ENCODE assay signal across 8 cellular contexts in the genomic region with DNA sequence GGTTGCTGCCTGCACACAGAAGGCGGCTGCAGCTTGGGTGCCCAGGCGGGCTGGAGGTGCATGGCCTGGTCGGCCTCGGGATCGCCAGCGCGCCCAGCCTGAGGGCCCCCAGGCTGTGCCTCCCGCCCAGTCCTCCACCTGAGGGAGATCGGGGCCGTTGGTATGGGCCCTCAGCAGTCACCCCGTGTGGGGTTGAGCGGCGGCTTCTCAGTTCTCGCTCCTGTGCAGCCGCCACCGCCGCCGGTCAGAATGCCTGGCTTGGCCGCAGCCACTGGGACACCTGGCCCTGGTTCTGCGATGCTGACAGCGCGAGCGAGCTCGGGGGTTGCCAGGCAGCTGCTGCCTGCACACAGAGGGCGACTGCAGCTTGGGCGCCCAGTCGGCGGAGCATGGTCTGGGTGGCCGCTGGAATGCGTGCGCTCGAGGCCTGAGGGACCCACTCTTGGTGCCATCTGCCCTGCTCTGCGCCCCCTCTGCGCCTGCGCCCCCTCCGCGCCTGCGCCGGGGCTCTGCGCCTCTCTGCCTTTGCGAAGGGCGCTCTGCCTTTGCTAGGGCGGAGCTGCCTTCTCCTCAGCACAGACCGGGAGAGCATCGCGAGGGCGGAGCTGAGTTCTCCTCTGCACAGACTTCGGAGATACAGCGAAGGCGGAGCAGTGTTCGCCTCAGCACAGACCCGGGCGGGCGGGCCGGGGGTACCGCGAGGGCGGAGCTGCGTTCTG.
DNase-seq lines count a peak whose midpoint lies in the region; TF ChIP-seq lines count a peak whose summit lies in the region.
"Not testable (repeated sequence)": the region's sequence is repeated elsewhere in the genome, so short reads cannot be mapped to it uniquely, and the experiment has no call there.

No MANE protein-coding gene starts in this region.

- not testable (repeated sequence) for H3K36me3 Mint-ChIP-seq in activated CD4-positive, alpha-beta T cell treated with anti-CD3 and anti-CD28 coated beads, Interleukin-2, amount 10 ng/mL, durations not matched to agents 24 days and 14 days (ENCODE audit: low read depth)

- intact Hi-C loops in activated CD4-positive, alpha-beta T cell treated with anti-CD3 and anti-CD28 coated beads, Interleukin-2, amount 10 ng/mL, durations not matched to agents 24 days and 14 days (cut with micrococcal nuclease); breast epithelium (cut with DNase I; ENCODE audit: low total_unique reads): not testable (repeated sequence)

- not testable (repeated sequence) for TF ChIP-seq CTCF in GM12865 (IDR thresholded peaks at IDR 0.05; ENCODE audit: insufficient read depth, low read depth, low read length, missing control alignments); breast epithelium (IDR thresholded peaks at IDR 0.05)

- peak overlapping the region; percentile 68 for H3K4me3 Mint-ChIP-seq in activated CD4-positive, alpha-beta T cell treated with anti-CD3 and anti-CD28 coated beads, Interleukin-2, amount 10 ng/mL, durations not matched to agents 24 days and 14 days

- not testable (repeated sequence) for H3K36me3 ChIP-seq in breast epithelium; iPS DF 6.9 (ENCODE audit: control insufficient read depth, insufficient read depth, low read length)

- no CpG with 5 or more reads among the region's 59 CpGs for WGBS in iPS DF 6.9 (ENCODE audit: insufficient coverage, insufficient read length)

- H3K27ac ChIP-seq in breast epithelium, result peak overlapping the region in 1 of 2 donors; percentile 43
- H3K27ac ChIP-seq in iPS DF 6.9 (ENCODE audit: low read length), result not testable (repeated sequence)

- not testable (repeated sequence) for TF ChIP-seq POLR2A in breast epithelium (IDR thresholded peaks at IDR 0.05)

- peak overlapping the region; percentile 34 for H3K27ac Mint-ChIP-seq in activated CD4-positive, alpha-beta T cell treated with anti-CD3 and anti-CD28 coated beads, Interleukin-2, amount 10 ng/mL, durations not matched to agents 24 days and 14 days

- not testable (repeated sequence) for H3K27me3 Mint-ChIP-seq in activated CD4-positive, alpha-beta T cell treated with anti-CD3 and anti-CD28 coated beads, Interleukin-2, amount 10 ng/mL, durations not matched to agents 24 days and 14 days

- not testable (repeated sequence) for H3K4me1 ChIP-seq in breast epithelium; iPS DF 6.9 (ENCODE audit: control insufficient read depth, insufficient read depth, low read length)

- DNase-seq in GM12865 (ENCODE audit: low read depth), result peak; percentile 91
- peak; percentile 80 for DNase-seq in H4 (ENCODE audit: low spot score)
- peak; percentile 75 for DNase-seq in HT1080 (ENCODE audit: low read depth)
- peak; percentile 95 for DNase-seq in activated CD4-positive, alpha-beta T cell treated with anti-CD3 and anti-CD28 coated beads, Interleukin-2, amount 10 ng/mL, durations not matched to agents 24 days and 14 days
- peak; percentile 62 to 69 for DNase-seq in breast epithelium (ENCODE audit: low spot score in 2 of 2)
- not testable (repeated sequence) for DNase-seq in iPS DF 6.9 (ENCODE audit: low read depth, low spot score)
- DNase-seq in putamen (ENCODE audit: low spot score), result peak; percentile 88
- peak; percentile 75 for DNase-seq in superior temporal gyrus (ENCODE audit: extremely low spot score)

- not testable (repeated sequence) for H3K27me3 ChIP-seq in breast epithelium; iPS DF 6.9 (ENCODE audit: control insufficient read depth, insufficient read depth, low read length)

- not testable (repeated sequence) for H3K4me1 Mint-ChIP-seq in activated CD4-positive, alpha-beta T cell treated with anti-CD3 and anti-CD28 coated beads, Interleukin-2, amount 10 ng/mL, durations not matched to agents 24 days and 14 days

- H3K4me3 ChIP-seq in GM12865 (ENCODE audit: low read depth, low read length), result peak overlapping the region; percentile 67
- H3K4me3 ChIP-seq in breast epithelium, result peak overlapping the region; percentile 34 to 77 (median 58)
- peak overlapping the region; percentile 22; the same call in 1 of the 2 replicates for H3K4me3 ChIP-seq in iPS DF 6.9 (ENCODE audit: low read length)

- not testable (repeated sequence) for H3K9me3 Mint-ChIP-seq in activated CD4-positive, alpha-beta T cell treated with anti-CD3 and anti-CD28 coated beads, Interleukin-2, amount 10 ng/mL, durations not matched to agents 24 days and 14 days

- not testable (repeated sequence) for H3K9me3 ChIP-seq in breast epithelium; iPS DF 6.9 (ENCODE audit: control insufficient read depth, insufficient read depth, low read length)
